ENCODE assay signal across 1 cellular context in genomic region chr6:157211603-157212455, GRCh38.
TF ChIP-seq lines count a peak whose summit lies in the region.

No MANE protein-coding gene starts in this region.

TF ChIP-seq in K562, 482 proteins besides CTCF, POLR2A, EP300 and RAD21 (continued from another document and continues in another):
- TF ChIP-seq RBM34 (IDR thresholded peaks at IDR 0.05; ENCODE audit: borderline replicate concordance, insufficient read depth, low read length) = no peak
- TF ChIP-seq AFF4 (CRISPR knock-in tag; IDR thresholded peaks at IDR 0.05) = no peak
- TF ChIP-seq, protein P1, sequence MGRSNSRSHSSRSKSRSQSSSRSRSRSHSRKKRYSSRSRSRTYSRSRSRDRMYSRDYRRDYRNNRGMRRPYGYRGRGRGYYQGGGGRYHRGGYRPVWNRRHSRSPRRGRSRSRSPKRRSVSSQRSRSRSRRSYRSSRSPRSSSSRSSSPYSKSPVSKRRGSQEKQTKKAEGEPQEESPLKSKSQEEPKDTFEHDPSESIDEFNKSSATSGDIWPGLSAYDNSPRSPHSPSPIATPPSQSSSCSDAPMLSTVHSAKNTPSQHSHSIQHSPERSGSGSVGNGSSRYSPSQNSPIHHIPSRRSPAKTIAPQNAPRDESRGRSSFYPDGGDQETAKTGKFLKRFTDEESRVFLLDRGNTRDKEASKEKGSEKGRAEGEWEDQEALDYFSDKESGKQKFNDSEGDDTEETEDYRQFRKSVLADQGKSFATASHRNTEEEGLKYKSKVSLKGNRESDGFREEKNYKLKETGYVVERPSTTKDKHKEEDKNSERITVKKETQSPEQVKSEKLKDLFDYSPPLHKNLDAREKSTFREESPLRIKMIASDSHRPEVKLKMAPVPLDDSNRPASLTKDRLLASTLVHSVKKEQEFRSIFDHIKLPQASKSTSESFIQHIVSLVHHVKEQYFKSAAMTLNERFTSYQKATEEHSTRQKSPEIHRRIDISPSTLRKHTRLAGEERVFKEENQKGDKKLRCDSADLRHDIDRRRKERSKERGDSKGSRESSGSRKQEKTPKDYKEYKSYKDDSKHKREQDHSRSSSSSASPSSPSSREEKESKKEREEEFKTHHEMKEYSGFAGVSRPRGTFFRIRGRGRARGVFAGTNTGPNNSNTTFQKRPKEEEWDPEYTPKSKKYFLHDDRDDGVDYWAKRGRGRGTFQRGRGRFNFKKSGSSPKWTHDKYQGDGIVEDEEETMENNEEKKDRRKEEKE (IDR thresholded peaks at IDR 0.05; ENCODE audit: borderline replicate concordance in 1 of 2, control insufficient read depth in 1 of 2, low read depth in 2 of 2, low read length in 1 of 2) = no peak
- TF ChIP-seq PHB2 (IDR thresholded peaks at IDR 0.05; ENCODE audit: low read depth) = no peak
- TF ChIP-seq, protein P2, sequence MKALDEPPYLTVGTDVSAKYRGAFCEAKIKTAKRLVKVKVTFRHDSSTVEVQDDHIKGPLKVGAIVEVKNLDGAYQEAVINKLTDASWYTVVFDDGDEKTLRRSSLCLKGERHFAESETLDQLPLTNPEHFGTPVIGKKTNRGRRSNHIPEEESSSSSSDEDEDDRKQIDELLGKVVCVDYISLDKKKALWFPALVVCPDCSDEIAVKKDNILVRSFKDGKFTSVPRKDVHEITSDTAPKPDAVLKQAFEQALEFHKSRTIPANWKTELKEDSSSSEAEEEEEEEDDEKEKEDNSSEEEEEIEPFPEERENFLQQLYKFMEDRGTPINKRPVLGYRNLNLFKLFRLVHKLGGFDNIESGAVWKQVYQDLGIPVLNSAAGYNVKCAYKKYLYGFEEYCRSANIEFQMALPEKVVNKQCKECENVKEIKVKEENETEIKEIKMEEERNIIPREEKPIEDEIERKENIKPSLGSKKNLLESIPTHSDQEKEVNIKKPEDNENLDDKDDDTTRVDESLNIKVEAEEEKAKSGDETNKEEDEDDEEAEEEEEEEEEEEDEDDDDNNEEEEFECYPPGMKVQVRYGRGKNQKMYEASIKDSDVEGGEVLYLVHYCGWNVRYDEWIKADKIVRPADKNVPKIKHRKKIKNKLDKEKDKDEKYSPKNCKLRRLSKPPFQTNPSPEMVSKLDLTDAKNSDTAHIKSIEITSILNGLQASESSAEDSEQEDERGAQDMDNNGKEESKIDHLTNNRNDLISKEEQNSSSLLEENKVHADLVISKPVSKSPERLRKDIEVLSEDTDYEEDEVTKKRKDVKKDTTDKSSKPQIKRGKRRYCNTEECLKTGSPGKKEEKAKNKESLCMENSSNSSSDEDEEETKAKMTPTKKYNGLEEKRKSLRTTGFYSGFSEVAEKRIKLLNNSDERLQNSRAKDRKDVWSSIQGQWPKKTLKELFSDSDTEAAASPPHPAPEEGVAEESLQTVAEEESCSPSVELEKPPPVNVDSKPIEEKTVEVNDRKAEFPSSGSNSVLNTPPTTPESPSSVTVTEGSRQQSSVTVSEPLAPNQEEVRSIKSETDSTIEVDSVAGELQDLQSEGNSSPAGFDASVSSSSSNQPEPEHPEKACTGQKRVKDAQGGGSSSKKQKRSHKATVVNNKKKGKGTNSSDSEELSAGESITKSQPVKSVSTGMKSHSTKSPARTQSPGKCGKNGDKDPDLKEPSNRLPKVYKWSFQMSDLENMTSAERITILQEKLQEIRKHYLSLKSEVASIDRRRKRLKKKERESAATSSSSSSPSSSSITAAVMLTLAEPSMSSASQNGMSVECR (CRISPR knock-in tag; IDR thresholded peaks at IDR 0.05) = no peak
- no peak for TF ChIP-seq SRSF1 (IDR thresholded peaks at IDR 0.05; ENCODE audit: low read depth, low read length)
- no peak for TF ChIP-seq ZNF696 (CRISPR knock-in tag; conservative IDR thresholded peaks at IDR 0.05)
- TF ChIP-seq, protein P3, sequence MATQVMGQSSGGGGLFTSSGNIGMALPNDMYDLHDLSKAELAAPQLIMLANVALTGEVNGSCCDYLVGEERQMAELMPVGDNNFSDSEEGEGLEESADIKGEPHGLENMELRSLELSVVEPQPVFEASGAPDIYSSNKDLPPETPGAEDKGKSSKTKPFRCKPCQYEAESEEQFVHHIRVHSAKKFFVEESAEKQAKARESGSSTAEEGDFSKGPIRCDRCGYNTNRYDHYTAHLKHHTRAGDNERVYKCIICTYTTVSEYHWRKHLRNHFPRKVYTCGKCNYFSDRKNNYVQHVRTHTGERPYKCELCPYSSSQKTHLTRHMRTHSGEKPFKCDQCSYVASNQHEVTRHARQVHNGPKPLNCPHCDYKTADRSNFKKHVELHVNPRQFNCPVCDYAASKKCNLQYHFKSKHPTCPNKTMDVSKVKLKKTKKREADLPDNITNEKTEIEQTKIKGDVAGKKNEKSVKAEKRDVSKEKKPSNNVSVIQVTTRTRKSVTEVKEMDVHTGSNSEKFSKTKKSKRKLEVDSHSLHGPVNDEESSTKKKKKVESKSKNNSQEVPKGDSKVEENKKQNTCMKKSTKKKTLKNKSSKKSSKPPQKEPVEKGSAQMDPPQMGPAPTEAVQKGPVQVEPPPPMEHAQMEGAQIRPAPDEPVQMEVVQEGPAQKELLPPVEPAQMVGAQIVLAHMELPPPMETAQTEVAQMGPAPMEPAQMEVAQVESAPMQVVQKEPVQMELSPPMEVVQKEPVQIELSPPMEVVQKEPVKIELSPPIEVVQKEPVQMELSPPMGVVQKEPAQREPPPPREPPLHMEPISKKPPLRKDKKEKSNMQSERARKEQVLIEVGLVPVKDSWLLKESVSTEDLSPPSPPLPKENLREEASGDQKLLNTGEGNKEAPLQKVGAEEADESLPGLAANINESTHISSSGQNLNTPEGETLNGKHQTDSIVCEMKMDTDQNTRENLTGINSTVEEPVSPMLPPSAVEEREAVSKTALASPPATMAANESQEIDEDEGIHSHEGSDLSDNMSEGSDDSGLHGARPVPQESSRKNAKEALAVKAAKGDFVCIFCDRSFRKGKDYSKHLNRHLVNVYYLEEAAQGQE (CRISPR knock-in tag; IDR thresholded peaks at IDR 0.05; ENCODE audit: low read depth) = no peak
- no peak for TF ChIP-seq SAFB2 (IDR thresholded peaks at IDR 0.05; ENCODE audit: borderline replicate concordance, low read depth, low read length, severe bottlenecking)
- TF ChIP-seq, protein P4, sequence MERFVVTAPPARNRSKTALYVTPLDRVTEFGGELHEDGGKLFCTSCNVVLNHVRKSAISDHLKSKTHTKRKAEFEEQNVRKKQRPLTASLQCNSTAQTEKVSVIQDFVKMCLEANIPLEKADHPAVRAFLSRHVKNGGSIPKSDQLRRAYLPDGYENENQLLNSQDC (CRISPR knock-in tag; IDR thresholded peaks at IDR 0.05) = no peak
- no peak for TF ChIP-seq KLF16 (IDR thresholded peaks at IDR 0.05)
- no peak for TF ChIP-seq NR0B1 (IDR thresholded peaks at IDR 0.05; ENCODE audit: partially characterized antibody)
- TF ChIP-seq, protein P5, sequence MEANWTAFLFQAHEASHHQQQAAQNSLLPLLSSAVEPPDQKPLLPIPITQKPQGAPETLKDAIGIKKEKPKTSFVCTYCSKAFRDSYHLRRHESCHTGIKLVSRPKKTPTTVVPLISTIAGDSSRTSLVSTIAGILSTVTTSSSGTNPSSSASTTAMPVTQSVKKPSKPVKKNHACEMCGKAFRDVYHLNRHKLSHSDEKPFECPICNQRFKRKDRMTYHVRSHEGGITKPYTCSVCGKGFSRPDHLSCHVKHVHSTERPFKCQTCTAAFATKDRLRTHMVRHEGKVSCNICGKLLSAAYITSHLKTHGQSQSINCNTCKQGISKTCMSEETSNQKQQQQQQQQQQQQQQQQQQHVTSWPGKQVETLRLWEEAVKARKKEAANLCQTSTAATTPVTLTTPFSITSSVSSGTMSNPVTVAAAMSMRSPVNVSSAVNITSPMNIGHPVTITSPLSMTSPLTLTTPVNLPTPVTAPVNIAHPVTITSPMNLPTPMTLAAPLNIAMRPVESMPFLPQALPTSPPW (CRISPR knock-in tag; IDR thresholded peaks at IDR 0.05) = no peak
- no peak for TF ChIP-seq EGR1 (conservative IDR thresholded peaks at IDR 0.05)
- TF ChIP-seq POLR2G (IDR thresholded peaks at IDR 0.05; ENCODE audit: low read depth, low read length) = 0 out of 2 replicates have a peak, but pooled peaks have one; percentile 27
- peak; percentile 30 for TF ChIP-seq RBM25 (IDR thresholded peaks at IDR 0.05; ENCODE audit: low read depth, low read length, severe bottlenecking)
- no peak for TF ChIP-seq STAT6 (CRISPR knock-in tag; IDR thresholded peaks at IDR 0.05)
- TF ChIP-seq, protein P6, sequence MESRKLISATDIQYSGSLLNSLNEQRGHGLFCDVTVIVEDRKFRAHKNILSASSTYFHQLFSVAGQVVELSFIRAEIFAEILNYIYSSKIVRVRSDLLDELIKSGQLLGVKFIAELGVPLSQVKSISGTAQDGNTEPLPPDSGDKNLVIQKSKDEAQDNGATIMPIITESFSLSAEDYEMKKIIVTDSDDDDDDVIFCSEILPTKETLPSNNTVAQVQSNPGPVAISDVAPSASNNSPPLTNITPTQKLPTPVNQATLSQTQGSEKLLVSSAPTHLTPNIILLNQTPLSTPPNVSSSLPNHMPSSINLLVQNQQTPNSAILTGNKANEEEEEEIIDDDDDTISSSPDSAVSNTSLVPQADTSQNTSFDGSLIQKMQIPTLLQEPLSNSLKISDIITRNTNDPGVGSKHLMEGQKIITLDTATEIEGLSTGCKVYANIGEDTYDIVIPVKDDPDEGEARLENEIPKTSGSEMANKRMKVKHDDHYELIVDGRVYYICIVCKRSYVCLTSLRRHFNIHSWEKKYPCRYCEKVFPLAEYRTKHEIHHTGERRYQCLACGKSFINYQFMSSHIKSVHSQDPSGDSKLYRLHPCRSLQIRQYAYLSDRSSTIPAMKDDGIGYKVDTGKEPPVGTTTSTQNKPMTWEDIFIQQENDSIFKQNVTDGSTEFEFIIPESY (CRISPR knock-in tag; IDR thresholded peaks at IDR 0.05) = 0 out of 2 replicates have a peak, but pooled peaks have one; percentile 26
- TF ChIP-seq PTRF (tag; IDR thresholded peaks at IDR 0.05) = no peak
- no peak for TF ChIP-seq SMARCA5 (IDR thresholded peaks at IDR 0.05)
- no peak for TF ChIP-seq HNRNPUL1 (IDR thresholded peaks at IDR 0.05; ENCODE audit: low read length)
- TF ChIP-seq FOXA3 (CRISPR knock-in tag; conservative IDR thresholded peaks at IDR 0.05 in 1 of 2, IDR thresholded peaks at IDR 0.05 in 1 of 2) = no peak
- TF ChIP-seq MEF2A (IDR thresholded peaks at IDR 0.05; ENCODE audit: control insufficient read depth, low read depth, low read length) = no peak
